Comparison of ENCODE assay signal across 1 cellular context in genomic region chr14:89349196-89350008, GRCh38.
TF ChIP-seq lines count a peak whose summit lies in the region.

No MANE protein-coding gene starts in this region.

TF ChIP-seq in SK-N-SH treated with all-trans-retinoic acid at 6 μM for 48 hours, 23 proteins besides CTCF, POLR2A, EP300 and RAD21 (continued from another document):
- TF ChIP-seq ZFP30 (CRISPR knock-in tag; IDR thresholded peaks at IDR 0.05) (no peak), SNAI2 (CRISPR knock-in tag; IDR thresholded peaks at IDR 0.05) (no peak)
